Comparison of ENCODE assay signal across 8 cellular contexts in the genomic region with DNA sequence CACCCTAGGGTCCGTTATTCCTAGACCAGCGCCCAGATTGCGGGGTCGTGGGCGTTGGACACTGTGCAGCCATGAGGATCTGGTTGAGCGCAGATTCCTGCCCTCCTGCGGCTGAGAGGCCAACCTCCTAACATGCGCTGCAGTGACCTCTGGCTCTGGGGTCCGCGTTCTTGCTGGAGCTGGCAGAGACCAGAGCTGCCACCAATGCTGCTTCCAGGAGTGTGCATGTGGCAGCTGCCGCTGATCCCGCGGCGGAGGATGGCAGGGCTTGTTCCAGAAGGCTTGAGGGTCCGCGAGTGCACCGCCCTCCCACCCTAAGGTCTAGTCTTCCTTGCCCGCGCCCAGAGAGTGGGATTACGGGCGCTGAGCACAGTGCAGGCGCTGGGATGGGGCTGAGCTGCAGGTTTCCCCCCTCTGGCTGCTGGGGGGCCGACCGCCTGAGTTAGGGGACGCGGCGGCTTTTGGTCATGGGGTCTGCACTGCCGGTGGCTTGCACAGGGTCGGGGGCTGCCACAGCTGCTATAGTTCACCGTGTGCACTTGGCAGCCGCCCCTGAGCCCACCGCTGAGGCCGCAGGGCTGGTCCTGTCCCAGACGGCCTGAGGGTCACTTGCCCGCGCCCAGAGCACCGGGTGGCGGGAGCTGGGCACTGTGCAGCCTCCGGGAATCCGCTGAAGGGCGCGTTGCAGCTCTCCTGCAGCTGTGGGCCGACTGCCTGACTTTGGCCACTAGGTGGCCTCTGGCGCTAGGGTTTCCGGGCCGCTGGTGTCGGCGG.
DNase-seq lines count a peak whose midpoint lies in the region; ATAC-seq and TF ChIP-seq lines count a peak whose summit lies in the region.

No MANE protein-coding gene starts in this region.

- in situ Hi-C loops in Caki2 (cut with HindIII; ENCODE audit: low pct_unique_long_range_greater_than_20kb, low sequenced_read_pairs), result no loop called here

- H3K36me3 ChIP-seq in subcutaneous abdominal adipose tissue (ENCODE audit: control insufficient read depth in 5 of 5, insufficient read depth in 5 of 5, low read length in 5 of 5), result no peaks in the 10 kb centered on the region

- H3K4me1 ChIP-seq in subcutaneous abdominal adipose tissue (ENCODE audit: control insufficient read depth in 5 of 5, insufficient read depth in 5 of 5, low read length in 5 of 5), result peaks cover 0 to 30% (median 19%) of the 10 kb centered on the region in 5 donors

- no peaks in the 10 kb centered on the region for H3K36me3 Mint-ChIP-seq in activated T-helper 2 cell treated with anti-CD3 and anti-CD28 coated beads, Interferon-gamma antibody, Interleukin-2, Interleukin-4, amounts not matched to agents 10 μg/mL and 5 μg/mL and 100 μg/mL, durations not matched to agents 14 hours and 24 hours and 36 hours (ENCODE audit: low read depth)
- no peaks in the 10 kb centered on the region for H3K36me3 Mint-ChIP-seq in neural crest cell (ENCODE audit: low read depth)

- peaks cover 0 to 3% (median 0%) of the 10 kb centered on the region in 5 donors for H3K9me3 ChIP-seq in subcutaneous abdominal adipose tissue (ENCODE audit: control insufficient read depth in 5 of 5, low read length in 5 of 5)

- ATAC-seq in GM19467 (IDR thresholded peaks at IDR 0.05; ENCODE audit: unreplicated experiment), result peak; percentile 98
- peak; percentile 94 for ATAC-seq in HG03571 (IDR thresholded peaks at IDR 0.05; ENCODE audit: unreplicated experiment)

- H3K4me3 Mint-ChIP-seq in activated T-helper 2 cell treated with anti-CD3 and anti-CD28 coated beads, Interferon-gamma antibody, Interleukin-2, Interleukin-4, amounts not matched to agents 10 μg/mL and 5 μg/mL and 100 μg/mL, durations not matched to agents 14 hours and 24 hours and 36 hours (ENCODE audit: low read depth), result no peak overlapping the region
- peak overlapping the region; percentile 76 for H3K4me3 Mint-ChIP-seq in neural crest cell

- no peak overlapping the region for H3K27ac ChIP-seq in subcutaneous abdominal adipose tissue (ENCODE audit: low read depth, low read length)

- H3K9ac ChIP-seq in subcutaneous abdominal adipose tissue (ENCODE audit: low read length in 5 of 5), result peak overlapping the region in 1 of 5 donors; percentile 17

- H3K27me3 Mint-ChIP-seq in activated T-helper 2 cell treated with anti-CD3 and anti-CD28 coated beads, Interferon-gamma antibody, Interleukin-2, Interleukin-4, amounts not matched to agents 10 μg/mL and 5 μg/mL and 100 μg/mL, durations not matched to agents 14 hours and 24 hours and 36 hours (ENCODE audit: low read depth), result peaks cover 34% of the 10 kb centered on the region
- H3K27me3 Mint-ChIP-seq in neural crest cell (ENCODE audit: low read depth), result peaks cover 38% of the 10 kb centered on the region

- H3K27me3 ChIP-seq in subcutaneous abdominal adipose tissue (ENCODE audit: control insufficient read depth in 5 of 5, insufficient read depth in 4 of 5, low read length in 5 of 5), result peaks cover 0 to 16% (median 8%) of the 10 kb centered on the region in 5 donors

- peak overlapping the region in 4 of 5 donors; percentile 11 to 54 (median 24) for H3K4me3 ChIP-seq in subcutaneous abdominal adipose tissue (ENCODE audit: low read depth in 1 of 5, low read length in 5 of 5)

- peak; percentile 65 for DNase-seq in Caki2 (ENCODE audit: low read depth)
- DNase-seq in OCI-M2 (lab: John Stamatoyannopoulos, UW; ENCODE audit: unreplicated experiment), result peak; percentile 7
- peak; percentile 56 for DNase-seq in activated T-helper 2 cell treated with anti-CD3 and anti-CD28 coated beads, Interferon-gamma antibody, Interleukin-2, Interleukin-4, amounts not matched to agents 10 μg/mL and 5 μg/mL and 100 μg/mL, durations not matched to agents 14 hours and 24 hours and 36 hours (ENCODE audit: low spot score)
- peak; percentile 13 for DNase-seq in fibroblast of the conjunctiva (ENCODE audit: low read depth)
- DNase-seq in neural crest cell (ENCODE audit: low read depth, low spot score), result peak; percentile 78

- H3K9me3 Mint-ChIP-seq in activated T-helper 2 cell treated with anti-CD3 and anti-CD28 coated beads, Interferon-gamma antibody, Interleukin-2, Interleukin-4, amounts not matched to agents 10 μg/mL and 5 μg/mL and 100 μg/mL, durations not matched to agents 14 hours and 24 hours and 36 hours, result no peaks in the 10 kb centered on the region
- peaks cover 2% of the 10 kb centered on the region for H3K9me3 Mint-ChIP-seq in neural crest cell

- peak; percentile 90 for TF ChIP-seq CTCF in neural crest cell (conservative IDR thresholded peaks at IDR 0.05)

- intact Hi-C loops in activated T-helper 2 cell treated with anti-CD3 and anti-CD28 coated beads, Interferon-gamma antibody, Interleukin-2, Interleukin-4, amounts not matched to agents 10 μg/mL and 5 μg/mL and 100 μg/mL, durations not matched to agents 14 hours and 24 hours and 36 hours (cut with micrococcal nuclease), result loop anchor here (1.0 to 5.0 kb wide), 4 partner anchors 9 to 519 kb away; no protein-coding TSS in a partner anchor

- peaks cover 4% of the 10 kb centered on the region for H3K4me1 Mint-ChIP-seq in activated T-helper 2 cell treated with anti-CD3 and anti-CD28 coated beads, Interferon-gamma antibody, Interleukin-2, Interleukin-4, amounts not matched to agents 10 μg/mL and 5 μg/mL and 100 μg/mL, durations not matched to agents 14 hours and 24 hours and 36 hours (ENCODE audit: low read depth)
- H3K4me1 Mint-ChIP-seq in neural crest cell, result peaks cover 4% of the 10 kb centered on the region

- no peak overlapping the region for H3K27ac Mint-ChIP-seq in activated T-helper 2 cell treated with anti-CD3 and anti-CD28 coated beads, Interferon-gamma antibody, Interleukin-2, Interleukin-4, amounts not matched to agents 10 μg/mL and 5 μg/mL and 100 μg/mL, durations not matched to agents 14 hours and 24 hours and 36 hours
- H3K27ac Mint-ChIP-seq in neural crest cell (ENCODE audit: unreplicated experiment), result no peak overlapping the region

Comparison
In these comparisons a context has a peak if more than half of its experiments do, and no peak if none do; other contexts are left out.
1. DNase-seq: peak in every context shown above with its lines; median percentile 78 in neural crest cell; 65 in Caki2; 56 in activated T-helper 2 cell treated with anti-CD3 and anti-CD28 coated beads, Interferon-gamma antibody, Interleukin-2, Interleukin-4, amounts not matched to agents 10 μg/mL and 5 μg/mL and 100 μg/mL, durations not matched to agents 14 hours and 24 hours and 36 hours; 13 in fibroblast of the conjunctiva; 7 in OCI-M2.